In the genomic region with DNA sequence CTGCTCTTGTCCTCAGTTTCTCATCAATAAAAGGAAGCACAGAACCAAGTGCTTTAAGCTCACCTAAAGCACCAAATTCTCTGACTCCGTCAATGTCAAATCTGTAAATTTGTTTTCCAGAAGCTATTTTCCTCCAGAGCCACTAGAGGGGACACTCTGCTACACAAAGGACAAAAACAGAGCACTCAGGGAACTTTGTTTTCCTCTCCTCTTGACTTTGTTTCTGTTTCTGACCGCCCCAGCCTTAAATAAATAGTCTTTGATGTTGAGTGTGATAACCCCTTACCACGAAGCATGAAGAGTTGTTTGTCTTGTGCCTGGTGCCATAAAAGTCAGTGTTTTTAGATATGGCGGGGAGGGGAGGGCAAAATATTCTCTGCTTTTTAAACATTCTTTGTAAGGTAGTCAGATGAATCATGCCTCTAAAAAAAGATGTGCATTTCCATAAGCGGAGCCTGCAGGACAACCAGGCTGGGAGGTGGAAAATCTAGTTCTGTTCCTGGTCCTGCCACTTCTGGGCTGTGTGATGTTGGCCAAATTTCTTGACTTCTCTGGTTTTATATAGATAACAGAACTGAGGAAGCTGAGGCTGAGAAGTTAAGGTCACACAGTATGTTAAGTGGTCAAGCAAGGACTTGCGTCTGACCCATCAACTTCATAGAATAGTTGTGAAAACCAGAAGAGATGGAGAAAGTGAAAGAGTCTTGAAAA, we compare ENCODE assay signal across 8 cellular contexts. TPM values are rescaled to one million over a fixed set of nuclear protein-coding genes. Genes with fewer than 3 reads are reported as not detected.
DNase-seq lines count a peak whose midpoint lies in the region; ATAC-seq, FAIRE-seq and TF ChIP-seq lines count a peak whose summit lies in the region.

No MANE protein-coding gene starts in this region.

- no peak overlapping the region for H3K4me3 ChIP-seq in spleen

- peak; percentile 77 for FAIRE-seq in GM12892 (lab: Jason Lieb, UNC)

- 21 to 38% (median 27%) methylated on average over 6 of the region's 6 CpGs for WGBS in spleen, 5 donors

- peak; percentile 66 for ATAC-seq in HG03135 (IDR thresholded peaks at IDR 0.05; ENCODE audit: unreplicated experiment)

- H3K9me3 ChIP-seq in spleen = peaks cover 0 to 12% (median 6%) of the 10 kb centered on the region in 8 donors

- TF ChIP-seq POLR2A in GM12892 (IDR thresholded peaks at IDR 0.05; ENCODE audit: low read depth, low read length) (no peak), spleen (IDR thresholded peaks at IDR 0.05) (no peak)

- H3K27ac ChIP-seq in spleen = peak overlapping the region in 5 of 8 donors; percentile 3 to 32 (median 17)

- H3K36me3 ChIP-seq in spleen = no peaks in the 10 kb centered on the region

- no peaks in the 10 kb centered on the region for H3K27me3 ChIP-seq in spleen (replicated peaks in 1 of 7)

- peaks cover 0 to 15% (median 4%) of the 10 kb centered on the region in 6 donors for H3K4me1 ChIP-seq in spleen

- TF ChIP-seq CTCF in spleen (IDR thresholded peaks at IDR 0.05 in 8 of 11, conservative IDR thresholded peaks at IDR 0.05 in 3 of 11) = peak; percentile 20 to 75 (median 62)

- intact Hi-C loops in spleen (cut with DNase I; ENCODE audit: low total_unique reads) = no loop called here

- DNase-seq in AML-193 (lab: John Stamatoyannopoulos, UW) (peak; percentile 11 to 19), GM12892 (ENCODE audit: insufficient read length) (no peak), NCI-H82 treated with DMSO at 0.1 percent for 48 hours (lab: John Stamatoyannopoulos, UW; ENCODE audit: unreplicated experiment) (peak; percentile 11), brain pericyte (ENCODE audit: low read depth, low spot score) (peak; percentile 53), inferior parietal cortex (ENCODE audit: extremely low spot score) (peak; percentile 78), spleen (no peak), mesenteric fat pad (ENCODE audit: low spot score) (no peak)

RNA-seq across cellular contexts. Expression of a gene that starts 7.3 kb away (rescaled TPM):
- polyA plus RNA-seq in GM12892 (2012; ENCODE audit: missing spikeins) = 101 TPM
- 100 to 1,000 TPM in 2 of 7 donors, 10 to 100 TPM in 5; 42.8 to 122 (median 73.7) TPM for total RNA-seq in spleen
- 1 to 10 TPM; 4.8 to 8.4 (median 5.6) TPM for polyA plus RNA-seq in spleen
- total RNA-seq in mesenteric fat pad = 75.4 TPM

Comparison
In these comparisons a context has a peak if more than half of its experiments do, and no peak if none do; other contexts are left out.
1. DNase-seq: peak in AML-193 (2 of 2), NCI-H82 treated with DMSO at 0.1 percent for 48 hours (single experiment), brain pericyte (single experiment) and inferior parietal cortex (single experiment); none in GM12892 (single experiment), spleen (single experiment) and mesenteric fat pad (single experiment).